Comparison of ENCODE assay signal across 2 cellular contexts in the genomic region with DNA sequence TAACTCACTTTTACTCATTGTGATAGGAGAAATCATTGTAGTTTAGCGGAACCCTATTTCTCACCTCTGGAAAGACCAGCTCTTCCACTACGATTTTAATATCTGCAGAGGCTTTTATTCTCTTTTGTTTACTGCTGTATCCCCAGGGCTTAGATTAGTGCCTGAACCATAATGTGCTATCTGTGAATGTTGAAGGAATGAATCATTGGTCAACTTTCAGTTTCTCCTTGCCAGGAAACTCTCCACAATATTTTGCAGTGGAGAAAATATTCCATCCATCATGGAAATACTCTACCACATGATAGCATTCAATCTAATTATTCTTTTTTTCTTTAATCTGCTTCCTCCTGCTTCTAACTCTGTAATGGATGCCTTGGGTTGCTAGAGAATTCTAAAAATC.
TF ChIP-seq lines count a peak whose summit lies in the region.

No MANE protein-coding gene starts in this region.

TF ChIP-seq in SK-N-SH, 30 proteins besides CTCF, POLR2A, EP300 and RAD21:
- TF ChIP-seq TCF12 (IDR thresholded peaks at IDR 0.05) = peak; percentile 7; the same call in 1 of the 2 replicates
- TF ChIP-seq, protein P1, sequence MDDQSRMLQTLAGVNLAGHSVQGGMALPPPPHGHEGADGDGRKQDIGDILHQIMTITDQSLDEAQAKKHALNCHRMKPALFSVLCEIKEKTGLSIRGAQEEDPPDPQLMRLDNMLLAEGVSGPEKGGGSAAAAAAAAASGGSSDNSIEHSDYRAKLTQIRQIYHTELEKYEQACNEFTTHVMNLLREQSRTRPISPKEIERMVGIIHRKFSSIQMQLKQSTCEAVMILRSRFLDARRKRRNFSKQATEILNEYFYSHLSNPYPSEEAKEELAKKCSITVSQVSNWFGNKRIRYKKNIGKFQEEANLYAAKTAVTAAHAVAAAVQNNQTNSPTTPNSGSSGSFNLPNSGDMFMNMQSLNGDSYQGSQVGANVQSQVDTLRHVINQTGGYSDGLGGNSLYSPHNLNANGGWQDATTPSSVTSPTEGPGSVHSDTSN (IDR thresholded peaks at IDR 0.05) = 0 out of 2 replicates have a peak, but pooled peaks have one; percentile 35
- TF ChIP-seq, protein P2, sequence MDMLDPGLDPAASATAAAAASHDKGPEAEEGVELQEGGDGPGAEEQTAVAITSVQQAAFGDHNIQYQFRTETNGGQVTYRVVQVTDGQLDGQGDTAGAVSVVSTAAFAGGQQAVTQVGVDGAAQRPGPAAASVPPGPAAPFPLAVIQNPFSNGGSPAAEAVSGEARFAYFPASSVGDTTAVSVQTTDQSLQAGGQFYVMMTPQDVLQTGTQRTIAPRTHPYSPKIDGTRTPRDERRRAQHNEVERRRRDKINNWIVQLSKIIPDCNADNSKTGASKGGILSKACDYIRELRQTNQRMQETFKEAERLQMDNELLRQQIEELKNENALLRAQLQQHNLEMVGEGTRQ (IDR thresholded peaks at IDR 0.05; ENCODE audit: borderline replicate concordance, low read depth, low read length) = no peak

TF ChIP-seq in endothelial cell of umbilical vein, 7 proteins besides CTCF, POLR2A, EP300 and RAD21:
- no peak for TF ChIP-seq GATA2 (IDR thresholded peaks at IDR 0.05; ENCODE audit: insufficient read depth, insufficient read length, low read depth, low read length)
- no peak for TF ChIP-seq JUN (IDR thresholded peaks at IDR 0.05; ENCODE audit: borderline replicate concordance, insufficient read depth, insufficient read length, low read depth)
- TF ChIP-seq FOS (IDR thresholded peaks at IDR 0.05; ENCODE audit: borderline replicate concordance, insufficient read depth, low read length) = peak; percentile 46
- TF ChIP-seq MYC (IDR thresholded peaks at IDR 0.05; ENCODE audit: low read depth, low read length) = no peak
- TF ChIP-seq MAX (IDR thresholded peaks at IDR 0.05; ENCODE audit: insufficient read depth, insufficient read length) = no peak
- no peak for TF ChIP-seq POLR2AphosphoS5 (IDR thresholded peaks at IDR 0.05; ENCODE audit: insufficient read depth, low read depth, low read length)
- TF ChIP-seq EZH2 (IDR thresholded peaks at IDR 0.05; ENCODE audit: borderline replicate concordance, low read depth, low read length, severe bottlenecking) = no peak
